ENCODE assay signal across 11 cellular contexts in the genomic region with DNA sequence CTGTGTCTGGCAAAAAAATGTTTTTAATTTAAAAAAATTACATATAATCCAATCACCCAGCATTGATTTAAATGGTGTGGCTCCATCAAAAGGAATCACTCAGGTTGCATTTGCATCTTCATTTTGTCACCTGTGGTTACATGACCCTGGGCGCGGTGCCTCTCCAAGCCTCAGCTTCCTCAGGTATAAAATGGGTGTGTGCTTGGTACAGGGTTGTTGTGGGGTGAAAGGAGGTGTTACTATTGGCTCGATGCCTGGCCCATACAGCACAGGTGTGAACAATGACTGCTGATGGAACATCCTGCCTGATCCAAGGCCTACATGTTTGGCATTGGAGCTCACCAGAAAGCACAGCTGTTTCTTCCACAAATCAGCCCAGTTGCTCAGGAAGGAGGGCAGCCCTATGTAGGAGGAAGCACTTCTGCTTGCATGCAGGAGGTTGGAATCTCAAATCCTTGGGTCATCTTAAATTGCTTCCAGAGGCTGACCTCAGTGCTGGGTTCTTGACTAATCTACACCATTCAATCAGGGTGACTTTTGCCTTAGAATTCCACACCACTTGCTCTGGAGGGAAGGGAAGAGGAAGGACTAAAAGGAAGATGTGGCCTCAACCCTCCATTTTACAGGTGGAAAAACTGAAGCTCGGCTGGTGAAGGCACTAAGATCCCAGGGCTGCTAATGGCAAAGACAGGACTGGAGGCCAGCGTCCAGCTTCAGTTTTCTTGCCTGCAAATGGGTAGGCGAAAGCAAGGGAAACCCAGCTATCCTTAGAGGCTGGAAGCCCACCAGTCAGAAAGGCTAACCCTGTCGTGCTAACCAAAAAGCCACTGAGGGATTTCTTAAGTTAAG. TPM values are rescaled to one million over a fixed set of nuclear protein-coding genes. Genes with fewer than 3 reads are reported as not detected.
DNase-seq lines count a peak whose midpoint lies in the region; ATAC-seq and TF ChIP-seq lines count a peak whose summit lies in the region.
"Had no signal": no experiment of that assay in that cellular context is flagged by ENCODE, and none has a peak within 500 bp of the region (broad histone marks: within the 10 kb centered on the region; RNA-seq: fewer than 3 reads in every experiment).

No MANE protein-coding gene starts in this region.

- H3K27ac ChIP-seq in trophoblast cell (ENCODE audit: low read depth, low read length): peak overlapping the region; percentile 37
- peak overlapping the region in 1 of 5 donors; percentile 68 for H3K27ac ChIP-seq in stomach
- H3K27ac ChIP-seq: RWPE1 had no signal

- H3K9me3 ChIP-seq in trophoblast cell (ENCODE audit: insufficient read depth, low read depth, low read length) (no peaks in the 10 kb centered on the region), stomach (no peaks in the 10 kb centered on the region)

- peak overlapping the region; percentile 64 for H4K91ac ChIP-seq in trophoblast cell (ENCODE audit: low read depth, low read length)

- H3K36me3 ChIP-seq in trophoblast cell (ENCODE audit: control insufficient read depth in 1 of 2, insufficient read depth in 2 of 2, low read length in 2 of 2): no peaks in the 10 kb centered on the region
- H3K36me3 ChIP-seq in stomach: no peaks in the 10 kb centered on the region

- no peaks in the 10 kb centered on the region for H3K9me3 Mint-ChIP-seq in T-helper 1 cell treated with Interleukin-12 subunit alpha and Interleukin-12 subunit beta and Interleukin-4 antibody, amounts not matched to agents 30 μg/mL and 1 μg/mL, for 36 hours

- intact Hi-C loops in stomach (cut with DNase I; ENCODE audit: low total_unique reads): no loop called here

- H3K79me1 ChIP-seq in trophoblast cell (ENCODE audit: low read length): peaks cover 17% of the 10 kb centered on the region

- H2BK12ac ChIP-seq in trophoblast cell (ENCODE audit: low read length): peak overlapping the region; percentile 70

- H3K18ac ChIP-seq in trophoblast cell (ENCODE audit: low read length): no peak overlapping the region

- no peaks in the 10 kb centered on the region for H3K27me3 Mint-ChIP-seq in T-helper 1 cell treated with Interleukin-12 subunit alpha and Interleukin-12 subunit beta and Interleukin-4 antibody, amounts not matched to agents 30 μg/mL and 1 μg/mL, for 36 hours (ENCODE audit: low read depth)

- no peak overlapping the region for H2AFZ ChIP-seq in trophoblast cell (ENCODE audit: insufficient read depth, low read length, poor library complexity)

- H4K12ac ChIP-seq in trophoblast cell (ENCODE audit: low read depth, low read length): no peak overlapping the region

- no peak for DNase-seq in T-helper 1 cell
- DNase-seq in LHCN-M2 (ENCODE audit: low read depth): peak; percentile 76
- DNase-seq in central memory CD4-positive, alpha-beta T cell: peak; percentile 52
- no peak for DNase-seq in trophoblast cell
- no peak for DNase-seq in stomach
- DNase-seq: 8988T, NCI-H187 had no signal

- H3K27ac Mint-ChIP-seq in T-helper 1 cell treated with Interleukin-12 subunit alpha and Interleukin-12 subunit beta and Interleukin-4 antibody, amounts not matched to agents 30 μg/mL and 1 μg/mL, for 36 hours: peak overlapping the region; percentile 79

- peak overlapping the region; percentile 16 for H3K14ac ChIP-seq in trophoblast cell (ENCODE audit: low read length)

- H3K4me1 Mint-ChIP-seq in T-helper 1 cell treated with Interleukin-12 subunit alpha and Interleukin-12 subunit beta and Interleukin-4 antibody, amounts not matched to agents 30 μg/mL and 1 μg/mL, for 36 hours (ENCODE audit: low read depth): peaks cover 67% of the 10 kb centered on the region

- H3K4me2 ChIP-seq in trophoblast cell (ENCODE audit: low read length): no peak overlapping the region

- no peak overlapping the region for H3K4ac ChIP-seq in trophoblast cell (ENCODE audit: low read depth, low read length)

- H3K4me3 Mint-ChIP-seq in T-helper 1 cell treated with Interleukin-12 subunit alpha and Interleukin-12 subunit beta and Interleukin-4 antibody, amounts not matched to agents 30 μg/mL and 1 μg/mL, for 36 hours: peak overlapping the region; percentile 43

- H2BK120ac ChIP-seq in trophoblast cell (ENCODE audit: insufficient read depth, low read length, poor library complexity): peak overlapping the region; percentile 23

- peak overlapping the region; percentile 43 for H2BK5ac ChIP-seq in trophoblast cell (ENCODE audit: low read depth, low read length, poor library complexity)

- H3K4me1 ChIP-seq in trophoblast cell (ENCODE audit: control insufficient read depth in 1 of 2, insufficient read depth in 2 of 2, low read length in 2 of 2): peaks cover 11 to 19% of the 10 kb centered on the region in 2 experiments
- H3K4me1 ChIP-seq in stomach: peaks cover 0 to 39% (median 5%) of the 10 kb centered on the region in 4 donors

- H3K79me2 ChIP-seq in trophoblast cell (ENCODE audit: control insufficient read depth, insufficient read depth, low read length, poor library complexity): no peaks in the 10 kb centered on the region

- H3K4me3 ChIP-seq in trophoblast cell (ENCODE audit: low read depth, low read length) (no peak overlapping the region), stomach (no peak overlapping the region)

- H3K27me3 ChIP-seq in trophoblast cell (ENCODE audit: insufficient read depth, low read length): no peaks in the 10 kb centered on the region
- no peaks in the 10 kb centered on the region for H3K27me3 ChIP-seq in stomach

- H4K8ac ChIP-seq in trophoblast cell (ENCODE audit: low read depth, low read length): no peak overlapping the region

- ATAC-seq in GM21529 (IDR thresholded peaks at IDR 0.05; ENCODE audit: unreplicated experiment) (no peak), HG03521 (IDR thresholded peaks at IDR 0.05; ENCODE audit: unreplicated experiment) (no peak)

- no peak overlapping the region for H2AK5ac ChIP-seq in trophoblast cell (ENCODE audit: low read length)

- H3K36me3 Mint-ChIP-seq in T-helper 1 cell treated with Interleukin-12 subunit alpha and Interleukin-12 subunit beta and Interleukin-4 antibody, amounts not matched to agents 30 μg/mL and 1 μg/mL, for 36 hours (ENCODE audit: low read depth): peaks cover 2% of the 10 kb centered on the region

- TF ChIP-seq POLR2A in stomach (IDR thresholded peaks at IDR 0.05): no peak

- TF ChIP-seq EP300 in stomach (IDR thresholded peaks at IDR 0.05): no peak

- H3K9ac ChIP-seq in trophoblast cell (ENCODE audit: low read length): no peak overlapping the region

- H3K23ac ChIP-seq in trophoblast cell (ENCODE audit: low read length): no peak overlapping the region

- no CpG with 5 or more reads among the region's 7 CpGs for WGBS in trophoblast cell (ENCODE audit: extremely low coverage, insufficient coverage, insufficient read length)
- 73 to 84% (median 82%) methylated on average over 7 of the region's 7 CpGs for WGBS in stomach, 5 donors

- no peak for TF ChIP-seq CTCF in stomach (IDR thresholded peaks at IDR 0.05)

RNA-seq across cellular contexts. Expression of gene BHLHE40, which starts 31.7 kb away (rescaled TPM):
- 19.8 and 21.0 TPM in 2 replicates for total RNA-seq in LHCN-M2 (2014; rRNA removed)
- polyA plus RNA-seq in LHCN-M2 (2012): 32.6 TPM
- 173 and 187 TPM in 2 replicates for polyA plus RNA-seq in trophoblast cell (2013)
- 10 to 100 TPM in 4 of 5 donors, 1 to 10 TPM in 1; 7.6 to 34.7 (median 26.6) TPM for total RNA-seq in stomach
- polyA plus RNA-seq in stomach: 10 to 100 TPM; 17.7 to 39.7 (median 24.1) TPM

Comparison
In these comparisons a context has a peak if more than half of its experiments do, and no peak if none do; other contexts are left out.
1. DNase-seq: peak in LHCN-M2 (single experiment) and central memory CD4-positive, alpha-beta T cell (single experiment); none in T-helper 1 cell (0 of 5), trophoblast cell (0 of 2) and stomach (single experiment).